Comparison of ENCODE assay signal across 20 cellular contexts in genomic region chr11:66686100-66686785, GRCh38. TPM values are rescaled to one million over a fixed set of nuclear protein-coding genes. Genes with fewer than 3 reads are reported as not detected.
A peak's percentile ranks its signal among the peaks of the same experiment; 100 is the strongest.
DNase-seq lines count a peak whose midpoint lies in the region; ATAC-seq and TF ChIP-seq lines count a peak whose summit lies in the region.
"Had no signal": no experiment of that assay in that cellular context is flagged by ENCODE, and none has a peak within 500 bp of the region (broad histone marks: within the 10 kb centered on the region; RNA-seq: fewer than 3 reads in every experiment).

No MANE protein-coding gene starts in this region.

- no peak for TF ChIP-seq POLR2A in vagina (IDR thresholded peaks at IDR 0.05)

- no peak for TF ChIP-seq RAD21 in SK-N-SH (IDR thresholded peaks at IDR 0.05; ENCODE audit: low read length)

- H3K27ac ChIP-seq in neuronal stem cell (replicated peaks; ENCODE audit: low read length) (no peak overlapping the region), vagina (peak overlapping the region; percentile 72), SK-N-SH (ENCODE audit: low read depth in 2 of 2, low read length in 1 of 2) (no peak overlapping the region; a peak in 1 of 4 replicates)
- H3K27ac ChIP-seq: body of pancreas, neutrophil had no signal

- H3K4me3 ChIP-seq in neuronal stem cell (ENCODE audit: low read length in 2 of 2) (no peak overlapping the region), vagina (no peak overlapping the region), SK-N-SH (ENCODE audit: low read depth in 2 of 2, low read length in 1 of 2) (no peak overlapping the region)
- H3K4me3 ChIP-seq: body of pancreas had no signal

- intact Hi-C loops in cardiac septum (cut with DNase I) (no loop called here), Right ventricle myocardium inferior (cut with DNase I) (no loop called here), vagina (cut with DNase I) (loop anchor here (5.0 to 10.0 kb wide), 2 partner anchors 151 to 281 kb away; no protein-coding TSS in a partner anchor)

- H3K23ac ChIP-seq in neuronal stem cell (ENCODE audit: low read depth, low read length, poor library complexity): no peak overlapping the region

- no peaks in the 10 kb centered on the region for H3K9me2 ChIP-seq in SK-N-SH

- H3K79me2 ChIP-seq in SK-N-SH (ENCODE audit: insufficient read depth): no peaks in the 10 kb centered on the region

- H3F3A ChIP-seq in SK-N-SH (replicated peaks; ENCODE audit: insufficient read depth): no peaks in the 10 kb centered on the region

- no peak overlapping the region for H4K8ac ChIP-seq in neuronal stem cell (ENCODE audit: low read depth, low read length)

- POLR2A ChIA-PET in SK-N-SH (lab: Yijun Ruan, JAX): interaction anchor here (0.8 kb wide), 1 partner anchor 13 kb away, joined by 3 read pairs; no protein-coding TSS in a partner anchor

- no CpG with 5 or more reads among the region's 15 CpGs for WGBS in neuronal stem cell (ENCODE audit: extremely low coverage in 2 of 2, insufficient read length in 2 of 2, insufficient replicate concordance in 1 of 2), 2 donors
- 96% methylated on average over 13 of the region's 15 CpGs for WGBS in SK-N-SH (ENCODE audit: low lambda C conversion rate)

- TF ChIP-seq CTCF in vagina (IDR thresholded peaks at IDR 0.05) (no peak), SK-N-SH (IDR thresholded peaks at IDR 0.05) (no peak)

- no peak overlapping the region for H2BK15ac ChIP-seq in neuronal stem cell (ENCODE audit: low read length)

- H2BK120ac ChIP-seq in neuronal stem cell (ENCODE audit: low read depth, low read length): no peak overlapping the region

- CTCF ChIA-PET in SK-N-SH (lab: Yijun Ruan, JAX): interaction anchor here (0.7 to 1.8 kb wide), 6 partner anchors 8 to 289 kb away, joined by 3 to 8 read pairs (median 4); partner anchors contain the start of genes C11orf86 and RBM4B

- DNase-seq in cardiac septum (ENCODE audit: low spot score) (peak; percentile 60), Right ventricle myocardium inferior (ENCODE audit: missing footprints) (no peak), neuronal stem cell (ENCODE audit: low spot score) (no peak), vagina (ENCODE audit: extremely low spot score in 2 of 2) (peak in 1 of 2 donors; percentile 85), NCI-H2171 treated with DMSO at 0.1 percent for 48 hours (lab: John Stamatoyannopoulos, UW) (no peak), SK-N-SH (no peak)
- DNase-seq: activated CD4-positive, alpha-beta T cell treated with anti-CD3 and anti-CD28 coated beads for 4 hours; activated naive CD8-positive, alpha-beta T cell treated with anti-CD3 and anti-CD28 coated beads for 36 hours; BE2C; body of pancreas; Calu3; left colon; NCI-H1417; NCI-H2107; NCI-H524 treated with DMSO at 0.1 percent for 48 hours; retina had no signal

- no peak for TF ChIP-seq EP300 in SK-N-SH (IDR thresholded peaks at IDR 0.05; ENCODE audit: borderline replicate concordance in 1 of 2, low read depth in 1 of 2, low read length in 1 of 2)

- H3K4me2 ChIP-seq in neuronal stem cell (ENCODE audit: insufficient read depth, low read length, poor library complexity, severe bottlenecking) (no peak overlapping the region), SK-N-SH (no peak overlapping the region)

- H2AK5ac ChIP-seq in neuronal stem cell (ENCODE audit: low read depth, low read length): no peak overlapping the region

- no peak overlapping the region for H3K4ac ChIP-seq in neuronal stem cell (ENCODE audit: low read length)

- H3K9me3 ChIP-seq in neuronal stem cell (replicated peaks in 1 of 2; ENCODE audit: control insufficient read depth in 2 of 2, insufficient read depth in 1 of 2, low read depth in 1 of 2, low read length in 2 of 2) (peaks cover 0 to 2% of the 10 kb centered on the region in 2 donors), vagina (no peaks in the 10 kb centered on the region), SK-N-SH (no peaks in the 10 kb centered on the region)
- H3K9me3 ChIP-seq: BE2C, body of pancreas, neutrophil had no signal

- no peak overlapping the region for H2BK5ac ChIP-seq in neuronal stem cell (ENCODE audit: low read length)

- H3K27me3 ChIP-seq in neuronal stem cell (ENCODE audit: control insufficient read depth in 3 of 3, insufficient read depth in 3 of 3, low read depth in 1 of 3, low read length in 3 of 3): no peaks in the 10 kb centered on the region
- no peaks in the 10 kb centered on the region for H3K27me3 ChIP-seq in vagina
- no peaks in the 10 kb centered on the region for H3K27me3 ChIP-seq in SK-N-SH (ENCODE audit: insufficient read depth)
- H3K27me3 ChIP-seq: BE2C, body of pancreas, neutrophil had no signal

- no peaks in the 10 kb centered on the region for H3K4me1 ChIP-seq in neuronal stem cell (ENCODE audit: control insufficient read depth in 2 of 2, insufficient read depth in 1 of 2, low read depth in 1 of 2, low read length in 2 of 2)
- H3K4me1 ChIP-seq in vagina: peaks cover 15% of the 10 kb centered on the region
- peaks cover 0 to 15% of the 10 kb centered on the region in 2 experiments; a peak in 1 of 4 replicates for H3K4me1 ChIP-seq in SK-N-SH (ENCODE audit: control insufficient read depth in 1 of 2, insufficient read depth in 2 of 2, low read depth in 1 of 2, low read length in 1 of 2)
- H3K4me1 ChIP-seq: body of pancreas had no signal

- no peak overlapping the region for H2BK12ac ChIP-seq in neuronal stem cell (ENCODE audit: low read length)

- no peak overlapping the region for H3K18ac ChIP-seq in neuronal stem cell (ENCODE audit: low read length)

- H4K91ac ChIP-seq in neuronal stem cell (ENCODE audit: low read depth, low read length, poor library complexity): no peak overlapping the region

- H3K9ac ChIP-seq in neuronal stem cell (ENCODE audit: low read depth, low read length, poor library complexity): peak overlapping the region; percentile 44
- H3K9ac ChIP-seq in SK-N-SH: no peak overlapping the region

- H3K14ac ChIP-seq in neuronal stem cell (ENCODE audit: low read length): no peak overlapping the region

- no peak overlapping the region for H2AFZ ChIP-seq in neuronal stem cell (ENCODE audit: low read length)
- H2AFZ ChIP-seq in SK-N-SH (ENCODE audit: low read depth): no peak overlapping the region

- H3K36me3 ChIP-seq in neuronal stem cell (replicated peaks in 1 of 2; ENCODE audit: control insufficient read depth in 2 of 2, insufficient read depth in 2 of 2, low read length in 2 of 2) (peaks cover 44 to 66% of the 10 kb centered on the region in 2 donors), vagina (no peaks in the 10 kb centered on the region), SK-N-SH (replicated peaks in 1 of 2; ENCODE audit: control insufficient read depth in 1 of 2, insufficient read depth in 2 of 2, low read length in 1 of 2) (peaks cover 0 to 12% of the 10 kb centered on the region in 2 experiments)
- H3K36me3 ChIP-seq: neutrophil had no signal

- ATAC-seq in Right ventricle myocardium inferior: no peak
- ATAC-seq in esophagus mucosa: peak; percentile 85
- ATAC-seq in HG02623 (IDR thresholded peaks at IDR 0.05; ENCODE audit: unreplicated experiment): no peak
- ATAC-seq: body of pancreas, HepG2, left colon had no signal

- peaks cover 2% of the 10 kb centered on the region for H3K79me1 ChIP-seq in neuronal stem cell (ENCODE audit: low read depth, low read length)

- H4K20me1 ChIP-seq in SK-N-SH (ENCODE audit: insufficient read depth): no peaks in the 10 kb centered on the region

TF ChIP-seq in SK-N-SH, 30 proteins besides CTCF, POLR2A, EP300 and RAD21 (continues in another document):
- TF ChIP-seq REST (IDR thresholded peaks at IDR 0.05; ENCODE audit: low read depth, low read length): no peak

RNA-seq across cellular contexts. Expression of gene RBM4B, which starts 8.6 kb away (rescaled TPM):
- total RNA-seq in cardiac septum: 11.1 TPM
- 14.0 TPM for total RNA-seq in Right ventricle myocardium inferior
- 10.2 TPM for total RNA-seq in esophagus mucosa
- 19.8 TPM for polyA plus RNA-seq in neuronal stem cell (2013, experiment 1 of 2)
- 20.3 TPM for polyA plus RNA-seq in neuronal stem cell (2013, experiment 2 of 2)
- 17.4 TPM for total RNA-seq in vagina
- polyA plus RNA-seq in SK-N-SH (2012; rRNA removed): 31.1 and 43.3 TPM in 2 replicates
- polyA plus RNA-seq in SK-N-SH (2012; cell fraction: cytosol; rRNA removed): 26.1 and 30.8 TPM in 2 replicates
- polyA plus RNA-seq in SK-N-SH (2012; cell fraction: nucleus; rRNA removed): 59.8 and 93.4 TPM in 2 replicates

RNA-seq across cellular contexts. Expression of gene SPTBN2, which starts 42.8 kb away (rescaled TPM):
- 1.7 TPM for total RNA-seq in cardiac septum
- total RNA-seq in Right ventricle myocardium inferior: 0.95 TPM
- 138 TPM for total RNA-seq in esophagus mucosa
- 22.0 TPM for polyA plus RNA-seq in neuronal stem cell (2013, experiment 1 of 2)
- polyA plus RNA-seq in neuronal stem cell (2013, experiment 2 of 2): 21.8 TPM
- 117 TPM for total RNA-seq in vagina
- polyA plus RNA-seq in SK-N-SH (2012; rRNA removed): 16.2 and 19.7 TPM in 2 replicates
- 8.6 and 11.2 TPM in 2 replicates for polyA plus RNA-seq in SK-N-SH (2012; cell fraction: cytosol; rRNA removed)
- 76.3 and 105 TPM in 2 replicates for polyA plus RNA-seq in SK-N-SH (2012; cell fraction: nucleus; rRNA removed)

RNA-seq across cellular contexts. Expression of gene RBM4, which starts 47.7 kb away (rescaled TPM):
- total RNA-seq in cardiac septum (60.1 TPM), Right ventricle myocardium inferior (72.1 TPM), esophagus mucosa (84.7 TPM), vagina (61.1 TPM)
- 112 TPM for polyA plus RNA-seq in neuronal stem cell (2013, experiment 1 of 2)
- polyA plus RNA-seq in neuronal stem cell (2013, experiment 2 of 2): 115 TPM
- polyA plus RNA-seq in SK-N-SH (2012; rRNA removed): 202 and 222 TPM in 2 replicates
- polyA plus RNA-seq in SK-N-SH (2012; cell fraction: cytosol; rRNA removed): 189 and 200 TPM in 2 replicates
- polyA plus RNA-seq in SK-N-SH (2012; cell fraction: nucleus; rRNA removed): 104 and 183 TPM in 2 replicates

Comparison
In these comparisons a context has a peak if more than half of its experiments do, and no peak if none do; other contexts are left out.
1. RNA of gene SPTBN2, which starts 42.8 kb away (total RNA-seq): 138 TPM in esophagus mucosa (single experiment) and 117 TPM in vagina (single experiment); 1.7 TPM in cardiac septum (single experiment) and 0.95 TPM in Right ventricle myocardium inferior (single experiment); every median in the first group is over 10 times any median in the second.